Comparison of ENCODE assay signal across 6 cellular contexts in the genomic region with DNA sequence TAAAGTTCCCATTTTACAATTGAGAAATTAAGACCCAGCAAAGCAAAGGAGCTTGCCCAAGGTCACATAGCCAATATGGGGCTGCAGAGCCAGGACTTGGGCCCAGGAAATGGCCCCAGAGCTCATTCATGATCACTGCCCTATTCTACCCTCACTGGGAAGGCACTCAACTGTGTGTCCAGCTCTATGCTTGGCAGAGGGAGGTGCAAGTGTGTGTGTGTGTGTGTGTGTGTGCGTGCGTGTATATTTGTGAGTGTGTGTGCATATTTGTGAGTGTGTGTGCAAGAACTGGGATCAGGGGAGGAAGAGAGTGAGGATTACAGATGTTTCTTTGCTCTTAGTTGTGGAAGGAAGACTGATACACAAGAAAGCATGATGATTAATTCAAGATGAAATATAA.
"Had no signal": no experiment of that assay in that cellular context is flagged by ENCODE, and none has a peak within 500 bp of the region (broad histone marks: within the 10 kb centered on the region; RNA-seq: fewer than 3 reads in every experiment).

No MANE protein-coding gene starts in this region.

- H3K36me3 Mint-ChIP-seq: IgD-negative memory B cell had no signal

- H3K4me1 Mint-ChIP-seq: IgD-negative memory B cell had no signal

- H3K9ac ChIP-seq: GM23248 had no signal

- DNase-seq: GM23248, GOT3, H7, KBM-7 had no signal

- H3K4me3 ChIP-seq: GM23248, HAP-1 had no signal

- H3K27ac ChIP-seq: GM23248 had no signal

- H3K4me3 Mint-ChIP-seq: IgD-negative memory B cell had no signal

- H3K4me1 ChIP-seq: HAP-1 had no signal

- H3K9me3 ChIP-seq: HAP-1 had no signal

- H3K36me3 ChIP-seq: HAP-1 had no signal
